8 cellular contexts compared by ENCODE assay signal in the genomic region with DNA sequence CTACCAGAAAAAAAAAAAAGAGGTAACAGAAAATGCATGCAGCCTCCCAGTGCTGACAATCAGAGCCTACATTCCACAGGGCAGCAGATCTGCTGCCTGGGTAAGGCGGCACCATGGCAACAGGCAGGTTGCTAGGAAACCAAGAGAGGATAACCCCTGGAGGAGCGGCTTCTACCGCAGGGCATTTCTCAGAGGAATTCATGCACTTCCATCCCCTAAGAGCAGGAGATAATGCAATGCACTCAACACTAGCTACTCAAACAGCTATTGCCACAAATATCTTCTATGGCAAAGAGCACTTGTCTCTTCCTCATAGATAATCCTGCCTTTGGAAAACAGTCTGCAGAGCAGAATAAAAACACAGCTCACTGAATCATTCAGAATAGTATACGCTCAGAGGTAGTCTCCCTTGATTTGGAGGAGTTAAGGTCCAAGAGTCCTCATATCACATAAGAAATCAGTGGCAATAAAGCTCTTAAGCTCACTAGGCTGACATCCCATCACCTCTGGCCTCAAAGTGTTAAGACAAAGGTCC. TPM values are rescaled to one million over a fixed set of nuclear protein-coding genes. Genes with fewer than 3 reads are reported as not detected.
DNase-seq lines count a peak whose midpoint lies in the region; ATAC-seq and TF ChIP-seq lines count a peak whose summit lies in the region.

No MANE protein-coding gene starts in this region.

- H3K36me3 ChIP-seq in NT2/D1 (ENCODE audit: insufficient read depth, insufficient read length, low read length) = peaks cover 10% of the 10 kb centered on the region
- peaks cover 12% of the 10 kb centered on the region for H3K36me3 ChIP-seq in endodermal cell (ENCODE audit: control insufficient read depth, insufficient read depth, low read length)
- H3K36me3 ChIP-seq in mucosa of descending colon (ENCODE audit: low read depth) = no peaks in the 10 kb centered on the region
- no peaks in the 10 kb centered on the region for H3K36me3 ChIP-seq in CD8-positive, alpha-beta T cell (ENCODE audit: insufficient read depth, low read length)

- peaks cover 54% of the 10 kb centered on the region for H3K4me1 Mint-ChIP-seq in activated naive CD4-positive, alpha-beta T cell treated with anti-CD3 and anti-CD28 coated beads, Interleukin-2, amount 10 ng/mL, durations not matched to agents 7 days and 5 days
- peaks cover 51% of the 10 kb centered on the region for H3K4me1 Mint-ChIP-seq in endodermal cell
- H3K4me1 Mint-ChIP-seq in CD8-positive, alpha-beta T cell (ENCODE audit: low read depth) = peaks cover 78% of the 10 kb centered on the region
- peaks cover 73% of the 10 kb centered on the region for H3K4me1 Mint-ChIP-seq in activated T-cell treated with anti-CD3 and anti-CD28 coated beads, Interleukin-2, amount 50 U/mL, for 4 hours (ENCODE audit: low read depth)

- peak; percentile 63 for ATAC-seq in mucosa of descending colon
- ATAC-seq in HG02852 (IDR thresholded peaks at IDR 0.05; ENCODE audit: unreplicated experiment) = no peak
- no peak for ATAC-seq in CD8-positive, alpha-beta T cell
- ATAC-seq in activated T-cell treated with anti-CD3 and anti-CD28 coated beads, Interleukin-2, amount 50 U/mL, for 4 hours = no peak

- DNase-seq in activated naive CD4-positive, alpha-beta T cell treated with anti-CD3 and anti-CD28 coated beads, Interleukin-2, amount 10 ng/mL, durations not matched to agents 7 days and 5 days = no peak
- no peak for DNase-seq in activated naive CD4-positive, alpha-beta T cell treated with anti-CD3 and anti-CD28 coated beads, Interleukin-2, amount 50 U/mL, for 16 hours
- DNase-seq in NT2/D1 (ENCODE audit: low read depth, low spot score) (peak; percentile 88), endodermal cell (peak; percentile 97), mucosa of descending colon (peak in 2 of 3 donors; percentile 58 to 73)
- no peak for DNase-seq in CD8-positive, alpha-beta T cell
- DNase-seq in activated T-cell treated with anti-CD3 and anti-CD28 coated beads, Interleukin-2, amount 50 U/mL, for 4 hours = no peak

- H3K4me3 Mint-ChIP-seq in activated naive CD4-positive, alpha-beta T cell treated with anti-CD3 and anti-CD28 coated beads, Interleukin-2, amount 10 ng/mL, durations not matched to agents 7 days and 5 days = no peak overlapping the region
- no peak overlapping the region for H3K4me3 Mint-ChIP-seq in endodermal cell
- no peak overlapping the region for H3K4me3 Mint-ChIP-seq in CD8-positive, alpha-beta T cell
- no peak overlapping the region for H3K4me3 Mint-ChIP-seq in activated T-cell treated with anti-CD3 and anti-CD28 coated beads, Interleukin-2, amount 50 U/mL, for 4 hours

- no peak overlapping the region for H3K9ac ChIP-seq in NT2/D1 (ENCODE audit: insufficient read length, low read depth)
- H3K9ac ChIP-seq in endodermal cell (ENCODE audit: extremely low read depth, low read length, poor library complexity, severe bottlenecking) = no peak overlapping the region

- CTCF ChIA-PET in activated naive CD4-positive, alpha-beta T cell treated with anti-CD3 and anti-CD28 coated beads, Interleukin-2, amount 10 ng/mL, durations not matched to agents 7 days and 5 days (lab: Charles Lee) = interaction anchor here (0.5 to 1.4 kb wide), 3 partner anchors 10 to 1011 kb away, joined by 3 to 6 read pairs (median 5); no protein-coding TSS in a partner anchor
- CTCF ChIA-PET in CD8-positive, alpha-beta T cell (lab: Charles Lee) = interaction anchor here (1.2 kb wide), 1 partner anchor 25 kb away, joined by 3 read pairs; no protein-coding TSS in a partner anchor

- POLR2A ChIA-PET in CD8-positive, alpha-beta T cell (lab: Charles Lee) = no interaction called here

- WGBS in endodermal cell (ENCODE audit: insufficient coverage in 1 of 2, insufficient read length in 1 of 2), 2 experiments = 16 to 23% methylated on average over 3 to 4 of the region's 4 CpGs

- H3K9me3 Mint-ChIP-seq in activated naive CD4-positive, alpha-beta T cell treated with anti-CD3 and anti-CD28 coated beads, Interleukin-2, amount 10 ng/mL, durations not matched to agents 7 days and 5 days = no peaks in the 10 kb centered on the region
- no peaks in the 10 kb centered on the region for H3K9me3 Mint-ChIP-seq in endodermal cell
- H3K9me3 Mint-ChIP-seq in CD8-positive, alpha-beta T cell = no peaks in the 10 kb centered on the region
- no peaks in the 10 kb centered on the region for H3K9me3 Mint-ChIP-seq in activated T-cell treated with anti-CD3 and anti-CD28 coated beads, Interleukin-2, amount 50 U/mL, for 4 hours

- H3K36me3 Mint-ChIP-seq in activated naive CD4-positive, alpha-beta T cell treated with anti-CD3 and anti-CD28 coated beads, Interleukin-2, amount 10 ng/mL, durations not matched to agents 7 days and 5 days = peaks cover 2% of the 10 kb centered on the region
- H3K36me3 Mint-ChIP-seq in endodermal cell (ENCODE audit: low read depth) = peaks cover 4% of the 10 kb centered on the region
- peaks cover 20% of the 10 kb centered on the region for H3K36me3 Mint-ChIP-seq in CD8-positive, alpha-beta T cell
- H3K36me3 Mint-ChIP-seq in activated T-cell treated with anti-CD3 and anti-CD28 coated beads, Interleukin-2, amount 50 U/mL, for 4 hours (ENCODE audit: insufficient read depth) = no peaks in the 10 kb centered on the region

- peak overlapping the region; percentile 94 for H3K27ac ChIP-seq in endodermal cell (ENCODE audit: low read depth, low read length)
- H3K27ac ChIP-seq in CD8-positive, alpha-beta T cell (ENCODE audit: low read depth, low read length) = no peak overlapping the region

- TF ChIP-seq CTCF in endodermal cell (conservative IDR thresholded peaks at IDR 0.05) (no peak), mucosa of descending colon (IDR thresholded peaks at IDR 0.05) (no peak)
- no peak for TF ChIP-seq CTCF in CD8-positive, alpha-beta T cell (IDR thresholded peaks at IDR 0.05)

- H3K27me3 ChIP-seq in NT2/D1 (ENCODE audit: insufficient read depth, insufficient read length) (no peaks in the 10 kb centered on the region), endodermal cell (ENCODE audit: control insufficient read depth, insufficient read depth, low read length, poor library complexity, severe bottlenecking) (no peaks in the 10 kb centered on the region)
- no peaks in the 10 kb centered on the region for H3K27me3 ChIP-seq in CD8-positive, alpha-beta T cell (ENCODE audit: insufficient read depth, low read length)

- H3K9me3 ChIP-seq in NT2/D1 (ENCODE audit: insufficient read depth, low read length) = no peaks in the 10 kb centered on the region
- H3K9me3 ChIP-seq in endodermal cell (ENCODE audit: control insufficient read depth, low read length) = peaks cover 2% of the 10 kb centered on the region
- H3K9me3 ChIP-seq in mucosa of descending colon = no peaks in the 10 kb centered on the region
- no peaks in the 10 kb centered on the region for H3K9me3 ChIP-seq in CD8-positive, alpha-beta T cell (ENCODE audit: low read length)

- H3K4me3 ChIP-seq in NT2/D1 (ENCODE audit: insufficient read length, low read depth) (no peak overlapping the region), endodermal cell (ENCODE audit: low read length) (no peak overlapping the region), mucosa of descending colon (no peak overlapping the region)
- H3K4me3 ChIP-seq in CD8-positive, alpha-beta T cell (ENCODE audit: low read depth, low read length) = no peak overlapping the region

- intact Hi-C loops in mucosa of descending colon (cut with DNase I, micrococcal nuclease) = no loop called here
- intact Hi-C loops in CD8-positive, alpha-beta T cell (cut with DNase I, micrococcal nuclease) = no loop called here

- peaks cover 26% of the 10 kb centered on the region for H3K4me1 ChIP-seq in NT2/D1 (ENCODE audit: insufficient read depth, insufficient read length)
- H3K4me1 ChIP-seq in endodermal cell (ENCODE audit: control insufficient read depth, insufficient read depth, low read length) = peaks cover 5% of the 10 kb centered on the region
- peaks cover 42% of the 10 kb centered on the region for H3K4me1 ChIP-seq in mucosa of descending colon (ENCODE audit: low read depth)
- H3K4me1 ChIP-seq in CD8-positive, alpha-beta T cell (ENCODE audit: insufficient read depth, low read length) = peaks cover 27% of the 10 kb centered on the region

- no peaks in the 10 kb centered on the region for H3K27me3 Mint-ChIP-seq in activated naive CD4-positive, alpha-beta T cell treated with anti-CD3 and anti-CD28 coated beads, Interleukin-2, amount 10 ng/mL, durations not matched to agents 7 days and 5 days
- H3K27me3 Mint-ChIP-seq in endodermal cell (ENCODE audit: insufficient read depth) = no peaks in the 10 kb centered on the region
- H3K27me3 Mint-ChIP-seq in CD8-positive, alpha-beta T cell (ENCODE audit: low read depth) = no peaks in the 10 kb centered on the region
- no peaks in the 10 kb centered on the region for H3K27me3 Mint-ChIP-seq in activated T-cell treated with anti-CD3 and anti-CD28 coated beads, Interleukin-2, amount 50 U/mL, for 4 hours (ENCODE audit: low read depth)

- H3K27ac Mint-ChIP-seq in activated naive CD4-positive, alpha-beta T cell treated with anti-CD3 and anti-CD28 coated beads, Interleukin-2, amount 10 ng/mL, durations not matched to agents 7 days and 5 days = peak overlapping the region; percentile 4
- peak overlapping the region; percentile 63 for H3K27ac Mint-ChIP-seq in endodermal cell
- H3K27ac Mint-ChIP-seq in CD8-positive, alpha-beta T cell = no peak overlapping the region

RNA-seq across cellular contexts. Expression of gene PSAP, which starts 10.8 kb away (rescaled TPM):
- total RNA-seq in endodermal cell (100 to 1,000 TPM; 456 to 549 TPM), mucosa of descending colon (100 to 1,000 TPM; 561 to 810 (median 653) TPM)
- polyA plus RNA-seq in endodermal cell (2013, experiment 1 of 2) = 500 TPM
- 448 TPM for polyA plus RNA-seq in endodermal cell (2013, experiment 2 of 2)
- 100 to 1,000 TPM; 156 to 161 TPM for total RNA-seq in CD8-positive, alpha-beta T cell
- total RNA-seq in activated T-cell treated with anti-CD3 and anti-CD28 coated beads, Interleukin-2, amount 50 U/mL, for 4 hours = 100 to 1,000 TPM in 1 of 3 donors, 10 to 100 TPM in 2; 96.4 to 125 (median 97.9) TPM

Comparison
In these comparisons a context has a peak if more than half of its experiments do, and no peak if none do; other contexts are left out.
1. DNase-seq: peak in NT2/D1 (single experiment), endodermal cell (single experiment) and mucosa of descending colon (2 of 3); none in activated naive CD4-positive, alpha-beta T cell treated with anti-CD3 and anti-CD28 coated beads, Interleukin-2, amount 10 ng/mL, durations not matched to agents 7 days and 5 days (single experiment), activated naive CD4-positive, alpha-beta T cell treated with anti-CD3 and anti-CD28 coated beads, Interleukin-2, amount 50 U/mL, for 16 hours (single experiment), CD8-positive, alpha-beta T cell (0 of 7) and activated T-cell treated with anti-CD3 and anti-CD28 coated beads, Interleukin-2, amount 50 U/mL, for 4 hours (single experiment).